10 cellular contexts compared by ENCODE assay signal in the genomic region with DNA sequence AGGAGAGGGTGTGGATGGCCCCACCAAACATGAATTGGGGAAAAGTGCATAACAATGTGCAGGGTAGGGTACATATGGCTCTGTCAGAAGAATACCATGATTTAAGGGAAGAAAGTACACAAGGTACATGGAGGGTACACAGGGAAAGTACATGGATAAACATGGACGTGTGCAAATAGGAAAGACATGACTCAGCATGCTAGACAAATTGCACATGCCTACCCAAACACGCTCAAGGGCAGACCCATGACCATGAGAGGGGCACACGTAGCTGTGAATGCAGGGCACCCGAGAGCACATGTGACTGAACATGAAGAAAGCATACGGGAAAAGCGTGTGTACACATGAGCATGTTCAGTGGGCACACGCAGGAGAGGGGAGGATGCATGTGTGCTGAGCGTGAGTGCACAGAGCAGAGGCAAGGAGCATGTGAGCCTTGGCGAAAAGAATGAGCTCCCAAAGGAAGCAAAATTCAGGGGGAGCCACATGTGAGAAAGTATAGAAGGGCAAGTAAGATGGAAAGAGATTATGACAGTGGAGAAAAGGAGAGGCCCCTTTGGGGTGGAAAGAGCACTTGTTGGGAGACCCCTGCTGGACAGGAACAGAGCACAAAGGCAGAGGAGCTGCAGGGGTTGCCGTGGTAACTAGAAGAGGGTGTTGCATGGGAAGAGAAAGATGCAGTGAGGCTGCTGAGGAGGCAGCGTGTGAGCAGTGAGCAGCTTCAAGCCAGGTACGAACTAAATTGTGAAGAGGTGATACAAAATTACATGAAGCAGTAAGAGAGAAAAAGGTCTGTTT. TPM values are rescaled to one million over a fixed set of nuclear protein-coding genes. Genes with fewer than 3 reads are reported as not detected.
DNase-seq lines count a peak whose midpoint lies in the region; ATAC-seq and TF ChIP-seq lines count a peak whose summit lies in the region.
"Had no signal": no experiment of that assay in that cellular context is flagged by ENCODE, and none has a peak within 500 bp of the region (broad histone marks: within the 10 kb centered on the region; RNA-seq: fewer than 3 reads in every experiment).

No MANE protein-coding gene starts in this region.

- no peaks in the 10 kb centered on the region for H3K4me1 ChIP-seq in OCI-LY7 (ENCODE audit: insufficient read depth, low read length, poor library complexity, severe bottlenecking)
- no peaks in the 10 kb centered on the region for H3K4me1 ChIP-seq in Peyer's patch
- H3K4me1 ChIP-seq in gastroesophageal sphincter = no peaks in the 10 kb centered on the region

- no peak for TF ChIP-seq EP300 in gastroesophageal sphincter (IDR thresholded peaks at IDR 0.05)

- no peaks in the 10 kb centered on the region for H4K20me1 ChIP-seq in OCI-LY7 (ENCODE audit: insufficient read depth, low read length)

- no peak for TF ChIP-seq POLR2A in erythroblast (IDR thresholded peaks at IDR 0.05; ENCODE audit: low read length)
- TF ChIP-seq POLR2A in Peyer's patch (IDR thresholded peaks at IDR 0.05) = no peak
- TF ChIP-seq POLR2A in gastroesophageal sphincter (IDR thresholded peaks at IDR 0.05) = no peak

- TF ChIP-seq CTCF in GM12864 (IDR thresholded peaks at IDR 0.05; ENCODE audit: low read depth, low read length, missing control alignments) (peak; percentile 22), OCI-LY7 (conservative IDR thresholded peaks at IDR 0.05; ENCODE audit: low read length) (peak; percentile 49), Peyer's patch (IDR thresholded peaks at IDR 0.05) (no peak), gastroesophageal sphincter (IDR thresholded peaks at IDR 0.05) (no peak)

- no peak overlapping the region for H2AFZ ChIP-seq in OCI-LY7 (ENCODE audit: low read length)

- H3K36me3 ChIP-seq in OCI-LY7 (ENCODE audit: insufficient read depth, low read length) (no peaks in the 10 kb centered on the region), Peyer's patch (no peaks in the 10 kb centered on the region), gastroesophageal sphincter (peaks cover 0 to 74% of the 10 kb centered on the region in 2 donors), MG63 (no peaks in the 10 kb centered on the region)

- no TSS peak for BruUV-seq in OCI-LY7 (replicated peaks; lab: Mats Ljungman, UMichigan)

- no peak overlapping the region for H3K4me2 ChIP-seq in OCI-LY7 (ENCODE audit: low read length)

- CTCF ChIA-PET in OCI-LY7 (lab: Charles Lee; ENCODE audit: unreplicated experiment) = no interaction called here

- H3K27me3 ChIP-seq in Peyer's patch (no peaks in the 10 kb centered on the region), gastroesophageal sphincter (no peaks in the 10 kb centered on the region), MG63 (no peaks in the 10 kb centered on the region)

- H3K9me3 ChIP-seq in OCI-LY7 (ENCODE audit: low read length) (no peaks in the 10 kb centered on the region), Peyer's patch (no peaks in the 10 kb centered on the region), gastroesophageal sphincter (no peaks in the 10 kb centered on the region), MG63 (no peaks in the 10 kb centered on the region)

- no peaks in the 10 kb centered on the region for H3K79me2 ChIP-seq in OCI-LY7 (ENCODE audit: insufficient read depth, low read depth, low read length)

- ATAC-seq in gastroesophageal sphincter = no peak

- H3K27ac ChIP-seq in OCI-LY7 (ENCODE audit: low read depth, low read length, poor library complexity, severe bottlenecking) = no peak overlapping the region
- H3K27ac ChIP-seq in Peyer's patch = no peak overlapping the region
- H3K27ac ChIP-seq in gastroesophageal sphincter = no peak overlapping the region

- POLR2A ChIA-PET in OCI-LY7 (lab: Charles Lee) = interaction anchor here (0.5 kb wide), 1 partner anchor 79 kb away, joined by 5 read pairs; no protein-coding TSS in a partner anchor

- H3K4me3 ChIP-seq in GM12864 (ENCODE audit: low read depth, low read length) (no peak overlapping the region), OCI-LY7 (ENCODE audit: low read depth, low read length, poor library complexity, severe bottlenecking) (no peak overlapping the region), Peyer's patch (no peak overlapping the region), gastroesophageal sphincter (no peak overlapping the region), MG63 (no peak overlapping the region)

- 70% methylated on average over 12 of the region's 12 CpGs for WGBS in gastroesophageal sphincter (ENCODE audit: low coverage in 1 of 2), 2 donors

- DNase-seq in AG20443 (ENCODE audit: low spot score) (peak; percentile 26), GM12864 (ENCODE audit: low read depth) (no peak), OCI-LY7 (ENCODE audit: low spot score) (peak; percentile 11), erythroblast (lab: John Stamatoyannopoulos, UW) (peak; percentile 19 to 33), Peyer's patch (no peak), HT-29 (ENCODE audit: low spot score) (no peak), MG63 (no peak)
- DNase-seq: NCI-H2029 treated with DMSO at 0.1 percent for 48 hours; stimulated activated naive B cell treated with anti-CD40 and anti-IgM and Interleukin-4, amounts not matched to agents 10 μg/mL and 1 μg/mL and 100 μg/mL, for 72 hours had no signal

- intact Hi-C loops in OCI-LY7 (cut with micrococcal nuclease; ENCODE audit: unreplicated experiment) = no loop called here

- H3K9me2 ChIP-seq in OCI-LY7 (ENCODE audit: insufficient read depth, low read length) = no peaks in the 10 kb centered on the region

RNA-seq across cellular contexts. Expression of a gene that starts 17.8 kb away (rescaled TPM):
- not detected in 2 replicates for total RNA-seq in OCI-LY7 (2014; rRNA removed; shearing (Covaris generic))
- total RNA-seq in OCI-LY7 (2022) = not detected in 2 replicates
- total RNA-seq in Peyer's patch = not detected
- not detected in 2 replicates for total RNA-seq in HT-29 (2014; rRNA removed; shearing (Covaris generic))
- total RNA-seq in gastroesophageal sphincter = not detected
- total RNA-seq in MG63 (2014; rRNA removed; shearing (Covaris generic); ENCODE audit: low replicate concordance) = not detected in 2 replicates

RNA-seq across cellular contexts. Expression of a gene that starts 30.2 kb away (rescaled TPM):
- 12.9 and 21.6 TPM in 2 replicates for total RNA-seq in OCI-LY7 (2014; rRNA removed; shearing (Covaris generic))
- total RNA-seq in OCI-LY7 (2022) (33.6 and 37.1 TPM in 2 replicates), Peyer's patch (10 to 100 TPM in 3 of 4 donors, 1 to 10 TPM in 1; 4.7 to 92.4 (median 16.9) TPM), gastroesophageal sphincter (10 to 100 TPM; 17.8 to 90.1 (median 44.8) TPM)
- total RNA-seq in HT-29 (2014; rRNA removed; shearing (Covaris generic)) = 0.10 TPM in 1 of 2 replicates, not detected in the other
- total RNA-seq in MG63 (2014; rRNA removed; shearing (Covaris generic); ENCODE audit: low replicate concordance) = 1.9 and 3.7 TPM in 2 replicates

RNA-seq across cellular contexts. Expression of a gene that starts 43.2 kb away (rescaled TPM):
- total RNA-seq in OCI-LY7 (2014; rRNA removed; shearing (Covaris generic)) = not detected in 2 replicates
- total RNA-seq in OCI-LY7 (2022) = not detected in 2 replicates
- 10 to 100 TPM in 1 of 4 donors, 1 to 10 TPM in 3; 1.6 to 24.8 (median 2.0) TPM for total RNA-seq in Peyer's patch
- not detected in 2 replicates for total RNA-seq in HT-29 (2014; rRNA removed; shearing (Covaris generic))
- under 1 TPM in 3 of 4 donors, not detected in 1; 0.31 to 0.47 (median 0.40) TPM for total RNA-seq in gastroesophageal sphincter
- not detected in 2 replicates for total RNA-seq in MG63 (2014; rRNA removed; shearing (Covaris generic); ENCODE audit: low replicate concordance)

RNA-seq across cellular contexts. Expression of a gene that starts 54.1 kb away (rescaled TPM):
- total RNA-seq in OCI-LY7 (2014; rRNA removed; shearing (Covaris generic)) = not detected in 2 replicates
- total RNA-seq in OCI-LY7 (2022) (not detected in 2 replicates), Peyer's patch (not detected), gastroesophageal sphincter (not detected)
- total RNA-seq in HT-29 (2014; rRNA removed; shearing (Covaris generic)) = not detected in 2 replicates
- not detected in 2 replicates for total RNA-seq in MG63 (2014; rRNA removed; shearing (Covaris generic); ENCODE audit: low replicate concordance)

Comparison
In these comparisons a context has a peak if more than half of its experiments do, and no peak if none do; other contexts are left out.
1. DNase-seq: peak in AG20443 (single experiment), OCI-LY7 (single experiment) and erythroblast (2 of 2); none in GM12864 (single experiment), Peyer's patch (0 of 3), HT-29 (single experiment) and MG63 (single experiment).
2. CTCF ChIP-seq: peak in GM12864 (single experiment) and OCI-LY7 (single experiment); none in Peyer's patch (0 of 6) and gastroesophageal sphincter (0 of 4).